ENCODE assay signal across 9 cellular contexts in genomic region chr11:108220721-108221346, GRCh38. TPM values are rescaled to one million over a fixed set of nuclear protein-coding genes. Genes with fewer than 3 reads are reported as not detected.
DNase-seq lines count a peak whose midpoint lies in the region; ATAC-seq, FAIRE-seq and TF ChIP-seq lines count a peak whose summit lies in the region.
"Had no signal": no experiment of that assay in that cellular context is flagged by ENCODE, and none has a peak within 500 bp of the region (broad histone marks: within the 10 kb centered on the region; RNA-seq: fewer than 3 reads in every experiment).

No MANE protein-coding gene starts in this region.

- H3K4me3 ChIP-seq in SJSA1 (peak overlapping the region; percentile 60), spleen (peak overlapping the region; percentile 70 to 91 (median 76))

- H3K9me3 ChIP-seq in SJSA1 (replicated peaks) (no peaks in the 10 kb centered on the region), spleen (no peaks in the 10 kb centered on the region)

- peak; percentile 69 for FAIRE-seq in GM19239 (lab: Jason Lieb, UNC)

- ATAC-seq in foreskin keratinocyte (no peak), GM18505 (IDR thresholded peaks at IDR 0.05; ENCODE audit: unreplicated experiment) (no peak)

- H3K36me3 ChIP-seq in SJSA1 (no peaks in the 10 kb centered on the region), spleen (peaks cover 0 to 13% (median 0%) of the 10 kb centered on the region in 6 donors)

- H3K27me3 ChIP-seq in SJSA1 (replicated peaks) (no peaks in the 10 kb centered on the region), foreskin keratinocyte (no peaks in the 10 kb centered on the region), spleen (replicated peaks in 1 of 7) (no peaks in the 10 kb centered on the region)

- H3K27ac ChIP-seq in SJSA1 (no peak overlapping the region), foreskin keratinocyte (peak overlapping the region; percentile 91), spleen (peak overlapping the region; percentile 94 to 99 (median 98))

- TF ChIP-seq POLR2A in spleen (IDR thresholded peaks at IDR 0.05), result no peak
- TF ChIP-seq POLR2A in GM18505 (IDR thresholded peaks at IDR 0.05; ENCODE audit: borderline replicate concordance, extremely low read depth, insufficient read depth, insufficient read length), result no peak

- DNase-seq in GM19239 (ENCODE audit: insufficient read length, low spot score), result no peak
- DNase-seq in SJSA1 (ENCODE audit: low read depth in 1 of 2, low spot score in 2 of 2), result no peak
- DNase-seq in foreskin keratinocyte, result no peak
- DNase-seq in spleen, result no peak
- no peak for DNase-seq in DMS114 treated with DMSO at 0.1 percent for 48 hours (lab: John Stamatoyannopoulos, UW; ENCODE audit: unreplicated experiment)
- no peak for DNase-seq in DMS53 (lab: John Stamatoyannopoulos, UW)
- DNase-seq in activated naive CD4-positive, alpha-beta T cell (lab: John Stamatoyannopoulos, UW), result no peak
- DNase-seq: stimulated activated CD4-positive, alpha-beta T cell treated with anti-CD3 and anti-CD28 coated beads, Interleukin-15, amount 100 ng/mL, for 24 hours had no signal

- peak; percentile 12 for TF ChIP-seq CTCF in foreskin keratinocyte (conservative IDR thresholded peaks at IDR 0.05)
- TF ChIP-seq CTCF in spleen (IDR thresholded peaks at IDR 0.05 in 8 of 11, conservative IDR thresholded peaks at IDR 0.05 in 3 of 11), result no peak

- peaks cover 6% of the 10 kb centered on the region; the same call in 1 of the 2 replicates for H3K4me1 ChIP-seq in SJSA1 (replicated peaks)
- peaks cover 5% of the 10 kb centered on the region for H3K4me1 ChIP-seq in foreskin keratinocyte
- peaks cover 21 to 87% (median 69%) of the 10 kb centered on the region in 6 donors for H3K4me1 ChIP-seq in spleen

- WGBS in spleen, 5 donors, result 14 to 22% (median 19%) methylated on average over 5 of the region's 5 CpGs

- intact Hi-C loops in spleen (cut with DNase I; ENCODE audit: low total_unique reads), result loop anchor here (10.0 kb wide), 1 partner anchor 56 kb away; no protein-coding TSS in a partner anchor

RNA-seq across cellular contexts. Expression of gene NPAT, which starts 1.6 kb away (rescaled TPM):
- 6.1 and 9.9 TPM in 2 replicates for total RNA-seq in SJSA1 (2014; rRNA removed; shearing (Covaris generic))
- total RNA-seq in foreskin keratinocyte, result 13.8 and 14.8 TPM in 2 replicates
- polyA plus RNA-seq in foreskin keratinocyte, result 2.2 and 2.5 TPM in 2 replicates
- total RNA-seq in spleen, result 10 to 100 TPM; 24.2 to 40.8 (median 29.6) TPM
- polyA plus RNA-seq in spleen, result 1 to 10 TPM; 4.5 to 4.9 (median 4.5) TPM

RNA-seq across cellular contexts. Expression of gene ATM, which starts 2.0 kb away (rescaled TPM):
- total RNA-seq in SJSA1 (2014; rRNA removed; shearing (Covaris generic)), result 28.9 and 61.0 TPM in 2 replicates
- 21.9 and 24.1 TPM in 2 replicates for total RNA-seq in foreskin keratinocyte
- polyA plus RNA-seq in foreskin keratinocyte, result 4.9 and 6.5 TPM in 2 replicates
- 100 to 1,000 TPM; 186 to 408 (median 235) TPM for total RNA-seq in spleen
- polyA plus RNA-seq in spleen, result 10 to 100 TPM; 33.1 to 54.3 (median 37.6) TPM
